Comparison of ENCODE assay signal across 24 cellular contexts in the genomic region with DNA sequence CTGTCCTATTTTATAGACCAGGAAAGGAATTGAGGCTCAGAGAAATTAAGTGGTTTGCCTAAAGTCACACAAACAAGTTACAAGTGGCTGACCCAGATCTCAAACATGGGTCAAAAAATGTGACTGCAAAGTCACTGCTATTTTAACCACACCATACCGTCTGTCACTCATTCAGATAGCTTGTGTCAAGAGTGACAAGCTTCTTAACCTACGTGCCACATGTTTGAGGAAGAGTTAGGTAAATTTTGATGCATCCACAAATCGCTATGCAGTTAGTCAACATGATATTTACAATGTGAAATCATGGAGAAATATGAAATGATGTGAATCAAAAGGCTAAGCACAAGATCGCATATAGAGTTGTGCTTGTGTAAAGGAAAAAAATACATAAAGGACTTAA.
"Had no signal": no experiment of that assay in that cellular context is flagged by ENCODE, and none has a peak within 500 bp of the region (broad histone marks: within the 10 kb centered on the region; RNA-seq: fewer than 3 reads in every experiment).

No MANE protein-coding gene starts in this region.

- DNase-seq: islet precursor cell; kidney glomerular epithelial cell; left cardiac atrium; lower lobe of right lung; mammary epithelial cell; mesenchymal stem cell; naive thymus-derived CD8-positive, alpha-beta T cell; nucleus accumbens; pancreas; posterior cingulate gyrus; retina; right cardiac atrium; stimulated activated CD4-positive, alpha-beta T cell treated with anti-CD3 and anti-CD28 coated beads, Interleukin-4, amount 100 ng/mL, for 24 hours; stimulated activated naive CD4-positive, alpha-beta T cell; tibial artery had no signal

- H3K4me3 ChIP-seq: hepatocyte, lower lobe of right lung, pancreas, prostate gland, skin epidermis, suprapubic skin, thoracic aorta, tibial artery, vagina had no signal

- H3K4me2 ChIP-seq: hepatocyte had no signal

- H3K27me3 ChIP-seq: hepatocyte, pancreas, suprapubic skin, tibial artery, vagina had no signal

- H2AFZ ChIP-seq: hepatocyte had no signal

- H3K79me2 ChIP-seq: hepatocyte had no signal

- H3K9me3 ChIP-seq: lower lobe of right lung, pancreas, prostate gland, suprapubic skin, thoracic aorta, tibial artery, vagina had no signal

- H3K4me1 ChIP-seq: pancreas, prostate gland, suprapubic skin had no signal

- H3K27ac ChIP-seq: hepatocyte, lower lobe of right lung, pancreas, prostate gland, skin epidermis, suprapubic skin, thoracic aorta, tibial artery, vagina had no signal

- H3K36me3 ChIP-seq: lower lobe of right lung, pancreas, prostate gland, suprapubic skin, thoracic aorta, tibial artery, vagina had no signal

- ATAC-seq: left cardiac atrium; left lobe of liver; naive thymus-derived CD8-positive, alpha-beta T cell; pancreas; right cardiac atrium; sciatic nerve; stimulated activated effector memory CD8-positive, alpha-beta T cell treated with anti-CD3 and anti-CD28 coated beads, Interleukin-12 subunit alpha, Interleukin-12 subunit beta, amount 100 ng/mL, for 72 hours had no signal
